ENCODE assay signal across 15 cellular contexts in genomic region chr12:96487634-96488033, GRCh38. TPM values are rescaled to one million over a fixed set of nuclear protein-coding genes. Genes with fewer than 3 reads are reported as not detected.
"Had no signal": no experiment of that assay in that cellular context is flagged by ENCODE, and none has a peak within 500 bp of the region (broad histone marks: within the 10 kb centered on the region; RNA-seq: fewer than 3 reads in every experiment).

No MANE protein-coding gene starts in this region.

- H3K27me3 ChIP-seq: ascending aorta, right atrium auricular region had no signal

- H3K4me3 ChIP-seq: ascending aorta, cardiac muscle cell, right atrium auricular region, skin epidermis, transverse colon had no signal

- H3K9me3 ChIP-seq: ascending aorta, right atrium auricular region, transverse colon had no signal

- ATAC-seq: activated naive CD8-positive, alpha-beta T cell treated with anti-CD3 and anti-CD28 coated beads, Interleukin-2, amount 50 U/mL, for 24 hours; stimulated activated naive CD8-positive, alpha-beta T cell treated with anti-CD3 and anti-CD28 coated beads, Interleukin-15, Interleukin-2, amounts not matched to agents 100 U/mL and 50 U/mL, for 24 hours had no signal

- H3K36me3 Mint-ChIP-seq: immature natural killer cell, mesothelial cell of epicardium had no signal

- H3K4me3 Mint-ChIP-seq: activated CD4-positive, alpha-beta T cell treated with anti-CD3 and anti-CD28 coated beads, Interleukin-2, amount 10 ng/mL, durations not matched to agents 7 days and 5 days; activated naive CD8-positive, alpha-beta T cell treated with anti-CD3 and anti-CD28 coated beads, Interleukin-2, amount 50 U/mL, for 24 hours; immature natural killer cell; mesothelial cell of epicardium; nephron progenitor cell had no signal

- H3K27ac Mint-ChIP-seq: activated CD4-positive, alpha-beta T cell treated with anti-CD3 and anti-CD28 coated beads, Interleukin-2, amount 10 ng/mL, durations not matched to agents 7 days and 5 days; activated naive CD8-positive, alpha-beta T cell treated with anti-CD3 and anti-CD28 coated beads, Interleukin-2, amount 50 U/mL, for 24 hours; mesothelial cell of epicardium; nephron progenitor cell; progenitor cell of endocrine pancreas had no signal

- H3K36me3 ChIP-seq: ascending aorta, cardiac muscle cell, right atrium auricular region, transverse colon had no signal

- H3K27ac ChIP-seq: ascending aorta, cardiac muscle cell, right atrium auricular region, transverse colon had no signal

- DNase-seq: activated CD4-positive, alpha-beta T cell treated with anti-CD3 and anti-CD28 coated beads, Interleukin-2, amount 10 ng/mL, durations not matched to agents 7 days and 5 days; activated CD8-positive, alpha-beta memory T cell treated with anti-CD3 and anti-CD28 coated beads for 24 hours; activated naive CD4-positive, alpha-beta T cell; activated naive CD8-positive, alpha-beta T cell treated with anti-CD3 and anti-CD28 coated beads, Interleukin-2, amount 50 U/mL, for 24 hours; immature natural killer cell; nephron progenitor cell; occipital lobe; stimulated activated naive CD8-positive, alpha-beta T cell treated with anti-CD3 and anti-CD28 coated beads, Interleukin-15, Interleukin-2, amounts not matched to agents 100 U/mL and 50 U/mL, for 24 hours; transverse colon had no signal

- H3K27me3 Mint-ChIP-seq: activated naive CD8-positive, alpha-beta T cell treated with anti-CD3 and anti-CD28 coated beads, Interleukin-2, amount 50 U/mL, for 24 hours had no signal

- H3K9me3 Mint-ChIP-seq: activated CD4-positive, alpha-beta T cell treated with anti-CD3 and anti-CD28 coated beads, Interleukin-2, amount 10 ng/mL, durations not matched to agents 7 days and 5 days; activated naive CD8-positive, alpha-beta T cell treated with anti-CD3 and anti-CD28 coated beads, Interleukin-2, amount 50 U/mL, for 24 hours; immature natural killer cell; mesothelial cell of epicardium; nephron progenitor cell had no signal

RNA-seq across cellular contexts. Expression of gene CFAP54, which starts 1.7 kb away (rescaled TPM):
- total RNA-seq: ascending aorta had no signal
